ENCODE assay signal across 1 cellular context in genomic region chr6:135054575-135055498, GRCh38.
TF ChIP-seq lines count a peak whose summit lies in the region.

Gene HBS1L, minus strand, starts transcription at chr6:135054822. Its CDS starts 131 bp downstream, at chr6:135054691.

TF ChIP-seq in HepG2, 621 proteins besides CTCF, POLR2A, EP300 and RAD21 (continued from another document and continues in another):
- TF ChIP-seq, protein P1, sequence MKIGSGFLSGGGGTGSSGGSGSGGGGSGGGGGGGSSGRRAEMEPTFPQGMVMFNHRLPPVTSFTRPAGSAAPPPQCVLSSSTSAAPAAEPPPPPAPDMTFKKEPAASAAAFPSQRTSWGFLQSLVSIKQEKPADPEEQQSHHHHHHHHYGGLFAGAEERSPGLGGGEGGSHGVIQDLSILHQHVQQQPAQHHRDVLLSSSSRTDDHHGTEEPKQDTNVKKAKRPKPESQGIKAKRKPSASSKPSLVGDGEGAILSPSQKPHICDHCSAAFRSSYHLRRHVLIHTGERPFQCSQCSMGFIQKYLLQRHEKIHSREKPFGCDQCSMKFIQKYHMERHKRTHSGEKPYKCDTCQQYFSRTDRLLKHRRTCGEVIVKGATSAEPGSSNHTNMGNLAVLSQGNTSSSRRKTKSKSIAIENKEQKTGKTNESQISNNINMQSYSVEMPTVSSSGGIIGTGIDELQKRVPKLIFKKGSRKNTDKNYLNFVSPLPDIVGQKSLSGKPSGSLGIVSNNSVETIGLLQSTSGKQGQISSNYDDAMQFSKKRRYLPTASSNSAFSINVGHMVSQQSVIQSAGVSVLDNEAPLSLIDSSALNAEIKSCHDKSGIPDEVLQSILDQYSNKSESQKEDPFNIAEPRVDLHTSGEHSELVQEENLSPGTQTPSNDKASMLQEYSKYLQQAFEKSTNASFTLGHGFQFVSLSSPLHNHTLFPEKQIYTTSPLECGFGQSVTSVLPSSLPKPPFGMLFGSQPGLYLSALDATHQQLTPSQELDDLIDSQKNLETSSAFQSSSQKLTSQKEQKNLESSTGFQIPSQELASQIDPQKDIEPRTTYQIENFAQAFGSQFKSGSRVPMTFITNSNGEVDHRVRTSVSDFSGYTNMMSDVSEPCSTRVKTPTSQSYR (CRISPR knock-in tag; IDR thresholded peaks at IDR 0.05; ENCODE audit: borderline replicate concordance), result peak; percentile 98
- TF ChIP-seq KLF13 (CRISPR knock-in tag; IDR thresholded peaks at IDR 0.05) (no peak), SALL1 (CRISPR knock-in tag; IDR thresholded peaks at IDR 0.05) (peak; percentile 94), ZNF746 (CRISPR knock-in tag; IDR thresholded peaks at IDR 0.05) (peak; percentile 84), HNRNPH1 (optimal IDR thresholded peaks at IDR 0.05; ENCODE audit: low read depth, low read length) (no peak), MAFG (CRISPR knock-in tag; IDR thresholded peaks at IDR 0.05) (no peak), THYN1 (CRISPR knock-in tag; IDR thresholded peaks at IDR 0.05; ENCODE audit: borderline replicate concordance, low read depth) (no peak), HNRNPL (IDR thresholded peaks at IDR 0.05; ENCODE audit: low read depth, low read length) (no peak), POGK (CRISPR knock-in tag; conservative IDR thresholded peaks at IDR 0.05) (peak; percentile 95), MEIS2 (CRISPR knock-in tag; IDR thresholded peaks at IDR 0.05) (0 out of 2 replicates have a peak, but pooled peaks have one; percentile 10), RBFOX2 (IDR thresholded peaks at IDR 0.05; ENCODE audit: low read depth, low read length) (peak; percentile 93), ZNF775 (CRISPR knock-in tag; IDR thresholded peaks at IDR 0.05; ENCODE audit: borderline replicate concordance) (0 out of 2 replicates have a peak, but pooled peaks have one; percentile 43), ZBTB7B (CRISPR knock-in tag; IDR thresholded peaks at IDR 0.05) (no peak), ZNF644 (CRISPR knock-in tag; IDR thresholded peaks at IDR 0.05; ENCODE audit: low read depth) (peak; percentile 76), ZNF329 (CRISPR knock-in tag; IDR thresholded peaks at IDR 0.05; ENCODE audit: low read depth) (no peak), ZBTB1 (CRISPR knock-in tag; IDR thresholded peaks at IDR 0.05; ENCODE audit: borderline replicate concordance) (no peak), ZNF891 (CRISPR knock-in tag; IDR thresholded peaks at IDR 0.05) (no peak), SOX5 (CRISPR knock-in tag; IDR thresholded peaks at IDR 0.05; ENCODE audit: borderline replicate concordance) (peak; percentile 15; the same call in 1 of the 2 replicates), ZNF547 (CRISPR knock-in tag; IDR thresholded peaks at IDR 0.05) (peak; percentile 74; the same call in 1 of the 2 replicates), BCL3 (CRISPR knock-in tag; IDR thresholded peaks at IDR 0.05) (peak; percentile 83; the same call in 1 of the 2 replicates), ARID2 (CRISPR knock-in tag; IDR thresholded peaks at IDR 0.05; ENCODE audit: borderline replicate concordance) (no peak), SRSF1 (optimal IDR thresholded peaks at IDR 0.05; ENCODE audit: low read depth, low read length) (peak; percentile 79), HDAC2 (CRISPR knock-in tag; IDR thresholded peaks at IDR 0.05) (peak; percentile 89), ZNF430 (CRISPR knock-in tag; IDR thresholded peaks at IDR 0.05) (peak; percentile 86), PHF21A (CRISPR knock-in tag; IDR thresholded peaks at IDR 0.05) (peak; percentile 80; the same call in 1 of the 2 replicates), TBL1XR1 (IDR thresholded peaks at IDR 0.05; ENCODE audit: borderline replicate concordance, low read length, partially characterized antibody) (peak; percentile 84), REXO4 (CRISPR knock-in tag; IDR thresholded peaks at IDR 0.05; ENCODE audit: borderline replicate concordance) (no peak), HIC2 (CRISPR knock-in tag; IDR thresholded peaks at IDR 0.05; ENCODE audit: low read depth) (0 out of 2 replicates have a peak, but pooled peaks have one; percentile 22), ZNF784 (CRISPR knock-in tag; IDR thresholded peaks at IDR 0.05; ENCODE audit: borderline replicate concordance) (no peak; the same call in 1 of the 2 replicates), ZNF30 (CRISPR knock-in tag; IDR thresholded peaks at IDR 0.05) (no peak), ZNF260 (CRISPR knock-in tag; IDR thresholded peaks at IDR 0.05; ENCODE audit: borderline replicate concordance, low read depth) (no peak), PLSCR1 (CRISPR knock-in tag; IDR thresholded peaks at IDR 0.05; ENCODE audit: borderline replicate concordance) (no peak), POLR2AphosphoS5 (IDR thresholded peaks at IDR 0.05; ENCODE audit: low read depth, low read length) (peak; percentile 95), YEATS2 (CRISPR knock-in tag; IDR thresholded peaks at IDR 0.05; ENCODE audit: borderline replicate concordance) (peak; percentile 99), ZFP36 (IDR thresholded peaks at IDR 0.05; ENCODE audit: borderline replicate concordance, low read depth, low read length, partially characterized antibody) (no peak), ZNF33B (CRISPR knock-in tag; IDR thresholded peaks at IDR 0.05) (peak; percentile 70; the same call in 1 of the 2 replicates), GLMP (CRISPR knock-in tag; IDR thresholded peaks at IDR 0.05; ENCODE audit: borderline replicate concordance) (no peak), HCFC1 (IDR thresholded peaks at IDR 0.05; ENCODE audit: low read depth, low read length) (peak; percentile 51), FOXO1 (CRISPR knock-in tag; IDR thresholded peaks at IDR 0.05) (peak; percentile 50; the same call in 1 of the 2 replicates), ZNF124 (CRISPR knock-in tag; IDR thresholded peaks at IDR 0.05) (0 out of 2 replicates have a peak, but pooled peaks have one; percentile 56)
- TF ChIP-seq, protein P2, sequence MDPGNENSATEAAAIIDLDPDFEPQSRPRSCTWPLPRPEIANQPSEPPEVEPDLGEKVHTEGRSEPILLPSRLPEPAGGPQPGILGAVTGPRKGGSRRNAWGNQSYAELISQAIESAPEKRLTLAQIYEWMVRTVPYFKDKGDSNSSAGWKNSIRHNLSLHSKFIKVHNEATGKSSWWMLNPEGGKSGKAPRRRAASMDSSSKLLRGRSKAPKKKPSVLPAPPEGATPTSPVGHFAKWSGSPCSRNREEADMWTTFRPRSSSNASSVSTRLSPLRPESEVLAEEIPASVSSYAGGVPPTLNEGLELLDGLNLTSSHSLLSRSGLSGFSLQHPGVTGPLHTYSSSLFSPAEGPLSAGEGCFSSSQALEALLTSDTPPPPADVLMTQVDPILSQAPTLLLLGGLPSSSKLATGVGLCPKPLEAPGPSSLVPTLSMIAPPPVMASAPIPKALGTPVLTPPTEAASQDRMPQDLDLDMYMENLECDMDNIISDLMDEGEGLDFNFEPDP (CRISPR knock-in tag; conservative IDR thresholded peaks at IDR 0.05), result 0 out of 2 replicates have a peak, but pooled peaks have one; percentile 8
- TF ChIP-seq, protein P3, sequence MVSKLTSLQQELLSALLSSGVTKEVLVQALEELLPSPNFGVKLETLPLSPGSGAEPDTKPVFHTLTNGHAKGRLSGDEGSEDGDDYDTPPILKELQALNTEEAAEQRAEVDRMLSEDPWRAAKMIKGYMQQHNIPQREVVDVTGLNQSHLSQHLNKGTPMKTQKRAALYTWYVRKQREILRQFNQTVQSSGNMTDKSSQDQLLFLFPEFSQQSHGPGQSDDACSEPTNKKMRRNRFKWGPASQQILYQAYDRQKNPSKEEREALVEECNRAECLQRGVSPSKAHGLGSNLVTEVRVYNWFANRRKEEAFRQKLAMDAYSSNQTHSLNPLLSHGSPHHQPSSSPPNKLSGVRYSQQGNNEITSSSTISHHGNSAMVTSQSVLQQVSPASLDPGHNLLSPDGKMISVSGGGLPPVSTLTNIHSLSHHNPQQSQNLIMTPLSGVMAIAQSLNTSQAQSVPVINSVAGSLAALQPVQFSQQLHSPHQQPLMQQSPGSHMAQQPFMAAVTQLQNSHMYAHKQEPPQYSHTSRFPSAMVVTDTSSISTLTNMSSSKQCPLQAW (CRISPR knock-in tag; IDR thresholded peaks at IDR 0.05), result peak; percentile 93
